1 cellular context compared by ENCODE assay signal in the genomic region with DNA sequence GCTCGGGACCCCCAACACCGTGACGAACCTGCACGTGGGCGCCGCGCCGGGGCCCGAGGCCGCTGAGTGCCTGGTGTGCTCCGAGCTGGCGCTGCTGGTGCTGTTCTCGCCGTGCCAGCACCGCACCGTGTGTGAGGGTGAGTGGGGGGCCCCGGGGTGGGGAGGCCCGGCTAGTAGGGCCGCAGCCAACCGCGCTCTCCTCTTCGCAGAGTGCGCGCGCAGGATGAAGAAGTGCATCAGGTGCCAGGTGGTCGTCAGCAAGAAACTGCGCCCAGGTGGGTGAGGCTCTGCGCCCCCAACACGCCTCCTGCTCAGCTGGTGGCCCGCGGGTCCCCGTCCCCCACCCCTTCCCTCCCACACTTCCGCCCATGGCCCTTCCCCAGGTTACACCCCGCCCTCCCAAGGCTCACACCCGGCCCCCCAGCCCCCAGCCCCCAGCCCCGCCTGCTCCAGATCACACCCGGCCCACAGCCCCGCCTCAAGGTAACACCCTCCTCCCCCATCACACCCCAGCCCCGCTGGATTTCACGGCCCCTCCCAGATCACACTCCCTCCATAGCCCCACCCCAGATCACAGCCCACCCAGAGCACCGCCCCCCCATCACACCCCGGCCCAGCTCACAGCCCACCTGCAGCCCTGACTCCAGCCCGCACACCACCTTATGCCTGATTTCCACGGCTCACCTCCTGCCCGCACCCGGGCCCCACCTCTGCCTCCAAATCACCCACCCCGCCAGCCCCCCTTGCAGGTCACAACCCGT.
TF ChIP-seq lines count a peak whose summit lies in the region.

No MANE protein-coding gene starts in this region.

TF ChIP-seq in GM12878, 131 proteins besides CTCF, POLR2A, EP300 and RAD21:
- peak; percentile 64; the same call in 1 of the 2 replicates for TF ChIP-seq DPF2 (IDR thresholded peaks at IDR 0.05)
- no peak for TF ChIP-seq SIN3A (IDR thresholded peaks at IDR 0.05; ENCODE audit: low read depth, low read length)
- TF ChIP-seq, protein P1, sequence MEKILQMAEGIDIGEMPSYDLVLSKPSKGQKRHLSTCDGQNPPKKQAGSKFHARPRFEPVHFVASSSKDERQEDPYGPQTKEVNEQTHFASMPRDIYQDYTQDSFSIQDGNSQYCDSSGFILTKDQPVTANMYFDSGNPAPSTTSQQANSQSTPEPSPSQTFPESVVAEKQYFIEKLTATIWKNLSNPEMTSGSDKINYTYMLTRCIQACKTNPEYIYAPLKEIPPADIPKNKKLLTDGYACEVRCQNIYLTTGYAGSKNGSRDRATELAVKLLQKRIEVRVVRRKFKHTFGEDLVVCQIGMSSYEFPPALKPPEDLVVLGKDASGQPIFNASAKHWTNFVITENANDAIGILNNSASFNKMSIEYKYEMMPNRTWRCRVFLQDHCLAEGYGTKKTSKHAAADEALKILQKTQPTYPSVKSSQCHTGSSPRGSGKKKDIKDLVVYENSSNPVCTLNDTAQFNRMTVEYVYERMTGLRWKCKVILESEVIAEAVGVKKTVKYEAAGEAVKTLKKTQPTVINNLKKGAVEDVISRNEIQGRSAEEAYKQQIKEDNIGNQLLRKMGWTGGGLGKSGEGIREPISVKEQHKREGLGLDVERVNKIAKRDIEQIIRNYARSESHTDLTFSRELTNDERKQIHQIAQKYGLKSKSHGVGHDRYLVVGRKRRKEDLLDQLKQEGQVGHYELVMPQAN (conservative IDR thresholded peaks at IDR 0.05): 0 out of 2 replicates have a peak, but pooled peaks have one; percentile 38
- TF ChIP-seq, protein P2, sequence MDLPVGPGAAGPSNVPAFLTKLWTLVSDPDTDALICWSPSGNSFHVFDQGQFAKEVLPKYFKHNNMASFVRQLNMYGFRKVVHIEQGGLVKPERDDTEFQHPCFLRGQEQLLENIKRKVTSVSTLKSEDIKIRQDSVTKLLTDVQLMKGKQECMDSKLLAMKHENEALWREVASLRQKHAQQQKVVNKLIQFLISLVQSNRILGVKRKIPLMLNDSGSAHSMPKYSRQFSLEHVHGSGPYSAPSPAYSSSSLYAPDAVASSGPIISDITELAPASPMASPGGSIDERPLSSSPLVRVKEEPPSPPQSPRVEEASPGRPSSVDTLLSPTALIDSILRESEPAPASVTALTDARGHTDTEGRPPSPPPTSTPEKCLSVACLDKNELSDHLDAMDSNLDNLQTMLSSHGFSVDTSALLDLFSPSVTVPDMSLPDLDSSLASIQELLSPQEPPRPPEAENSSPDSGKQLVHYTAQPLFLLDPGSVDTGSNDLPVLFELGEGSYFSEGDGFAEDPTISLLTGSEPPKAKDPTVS (IDR thresholded peaks at IDR 0.05; ENCODE audit: low read depth, low read length): no peak
- no peak for TF ChIP-seq NBN (IDR thresholded peaks at IDR 0.05)
- 0 out of 2 replicates have a peak, but pooled peaks have one; percentile 10 for TF ChIP-seq LARP7 (IDR thresholded peaks at IDR 0.05)
- TF ChIP-seq BHLHE40 (IDR thresholded peaks at IDR 0.05; ENCODE audit: borderline replicate concordance in 1 of 2, low read depth in 2 of 2, low read length in 1 of 2): peak in 1 of 2 experiments; percentile 33; a peak in 1 of 4 replicates
- no peak for TF ChIP-seq ZBTB4 (CRISPR knock-in tag; IDR thresholded peaks at IDR 0.05)
- no peak for TF ChIP-seq FOXM1 (IDR thresholded peaks at IDR 0.05; ENCODE audit: low read depth, low read length)
- TF ChIP-seq E2F8 (IDR thresholded peaks at IDR 0.05; ENCODE audit: low read depth, partially characterized antibody): no peak
- TF ChIP-seq, protein P3, sequence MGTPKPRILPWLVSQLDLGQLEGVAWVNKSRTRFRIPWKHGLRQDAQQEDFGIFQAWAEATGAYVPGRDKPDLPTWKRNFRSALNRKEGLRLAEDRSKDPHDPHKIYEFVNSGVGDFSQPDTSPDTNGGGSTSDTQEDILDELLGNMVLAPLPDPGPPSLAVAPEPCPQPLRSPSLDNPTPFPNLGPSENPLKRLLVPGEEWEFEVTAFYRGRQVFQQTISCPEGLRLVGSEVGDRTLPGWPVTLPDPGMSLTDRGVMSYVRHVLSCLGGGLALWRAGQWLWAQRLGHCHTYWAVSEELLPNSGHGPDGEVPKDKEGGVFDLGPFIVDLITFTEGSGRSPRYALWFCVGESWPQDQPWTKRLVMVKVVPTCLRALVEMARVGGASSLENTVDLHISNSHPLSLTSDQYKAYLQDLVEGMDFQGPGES (IDR thresholded peaks at IDR 0.05): no peak
TF ChIP-seq in GM12878: peak in this region for 4.
